ENCODE assay signal across 8 cellular contexts in the genomic region with DNA sequence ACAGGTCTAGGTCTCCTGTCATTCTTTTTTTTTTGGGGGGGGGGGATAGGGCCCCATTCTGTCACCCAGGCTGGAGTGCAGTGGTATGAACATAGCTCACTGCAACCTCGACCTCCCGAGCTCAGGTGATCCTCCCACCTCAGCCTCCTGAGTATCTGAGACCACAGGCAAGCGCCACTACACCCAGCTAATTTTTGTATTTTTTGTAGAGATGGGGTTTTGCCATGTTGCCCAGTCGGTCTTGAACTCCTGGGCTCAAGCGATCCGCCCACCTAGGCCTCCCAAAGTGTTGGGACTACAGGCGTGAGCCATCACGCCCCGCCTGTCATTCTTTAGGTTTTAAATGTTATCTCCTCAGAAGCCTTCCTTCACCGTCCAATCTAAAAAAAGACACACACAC. TPM values are rescaled to one million over a fixed set of nuclear protein-coding genes. Genes with fewer than 3 reads are reported as not detected.
DNase-seq lines count a peak whose midpoint lies in the region; ATAC-seq and TF ChIP-seq lines count a peak whose summit lies in the region.

No MANE protein-coding gene starts in this region.

- TF ChIP-seq CTCF in HFF-Myc (IDR thresholded peaks at IDR 0.05; ENCODE audit: low read depth, low read length, missing control alignments) (no peak), spleen (IDR thresholded peaks at IDR 0.05 in 8 of 11, conservative IDR thresholded peaks at IDR 0.05 in 3 of 11) (no peak)

- H3K4me3 ChIP-seq in HFF-Myc (replicated peaks; ENCODE audit: low read depth, low read length) (peak overlapping the region; percentile 73), iPS DF 6.9 (ENCODE audit: low read length) (peak overlapping the region; percentile 66; the same call in 1 of the 2 replicates), spleen (peak overlapping the region; percentile 52 to 87 (median 75))

- no peaks in the 10 kb centered on the region for H3K9me3 Mint-ChIP-seq in activated T-helper 17 cell treated with anti-CD3 and anti-CD28 coated beads, Interleukin-2, amount 50 U/mL, for 72 hours

- intact Hi-C loops in spleen (cut with DNase I; ENCODE audit: low total_unique reads): loop anchor here (10.0 kb wide), 1 partner anchor 103 kb away; a partner anchor contains a TSS

- no peaks in the 10 kb centered on the region for H3K4me1 ChIP-seq in iPS DF 6.9 (ENCODE audit: control insufficient read depth, insufficient read depth, low read length)
- H3K4me1 ChIP-seq in spleen: peaks cover 8 to 43% (median 28%) of the 10 kb centered on the region in 6 donors

- H3K4me3 Mint-ChIP-seq in activated T-helper 17 cell treated with anti-CD3 and anti-CD28 coated beads, Interleukin-2, amount 50 U/mL, for 72 hours: peak overlapping the region; percentile 99

- H3K27ac ChIP-seq in iPS DF 6.9 (ENCODE audit: low read length): no peak overlapping the region
- H3K27ac ChIP-seq in spleen: peak overlapping the region; percentile 86 to 99 (median 96)

- H3K27me3 Mint-ChIP-seq in activated T-helper 17 cell treated with anti-CD3 and anti-CD28 coated beads, Interleukin-2, amount 50 U/mL, for 72 hours: no peaks in the 10 kb centered on the region

- H3K36me3 Mint-ChIP-seq in activated T-helper 17 cell treated with anti-CD3 and anti-CD28 coated beads, Interleukin-2, amount 50 U/mL, for 72 hours (ENCODE audit: low read depth): peaks cover 58% of the 10 kb centered on the region

- no peaks in the 10 kb centered on the region for H3K9me3 ChIP-seq in iPS DF 6.9 (ENCODE audit: control insufficient read depth, insufficient read depth, low read length)
- H3K9me3 ChIP-seq in spleen: no peaks in the 10 kb centered on the region

- DNase-seq in HFF-Myc (ENCODE audit: extremely low read depth, low read depth) (no peak), iPS DF 6.9 (ENCODE audit: low read depth, low spot score) (no peak), spleen (peak; percentile 49), NCI-H2081 (lab: John Stamatoyannopoulos, UW) (no peak), dedifferentiated amniotic fluid mesenchymal stem cell (ENCODE audit: extremely low spot score) (no peak), cerebellar nuclear complex (lab: John Stamatoyannopoulos, UW) (no peak)

- H3K27me3 ChIP-seq in iPS DF 6.9 (ENCODE audit: control insufficient read depth, insufficient read depth, low read length): no peaks in the 10 kb centered on the region
- H3K27me3 ChIP-seq in spleen (replicated peaks in 1 of 7): no peaks in the 10 kb centered on the region

- H3K4me1 Mint-ChIP-seq in activated T-helper 17 cell treated with anti-CD3 and anti-CD28 coated beads, Interleukin-2, amount 50 U/mL, for 72 hours: peaks cover 21% of the 10 kb centered on the region

- H3K36me3 ChIP-seq in iPS DF 6.9 (ENCODE audit: control insufficient read depth, insufficient read depth, low read length): peaks cover 25% of the 10 kb centered on the region
- H3K36me3 ChIP-seq in spleen: peaks cover 5 to 45% (median 35%) of the 10 kb centered on the region in 6 donors

- no peak for TF ChIP-seq POLR2A in spleen (IDR thresholded peaks at IDR 0.05)

- H3K27ac Mint-ChIP-seq in activated T-helper 17 cell treated with anti-CD3 and anti-CD28 coated beads, Interleukin-2, amount 50 U/mL, for 72 hours: peak overlapping the region; percentile 99

- ATAC-seq in activated T-helper 17 cell treated with anti-CD3 and anti-CD28 coated beads, Interleukin-2, amount 50 U/mL, for 72 hours (replicated peaks): no peak
- ATAC-seq in GM18520 (IDR thresholded peaks at IDR 0.05; ENCODE audit: unreplicated experiment): no peak

- WGBS in iPS DF 6.9 (ENCODE audit: insufficient coverage, insufficient read length): no CpG with 5 or more reads among the region's 10 CpGs
- WGBS in spleen, 5 donors: 32 to 42% (median 34%) methylated on average over 10 of the region's 10 CpGs

RNA-seq across cellular contexts. Expression of a gene that starts 0.8 kb away (rescaled TPM):
- total RNA-seq in activated T-helper 17 cell treated with anti-CD3 and anti-CD28 coated beads, Interleukin-2, amount 50 U/mL, for 72 hours: 100 to 1,000 TPM in 1 of 2 donors, 10 to 100 TPM in 1; 63.3 to 109 TPM
- 10 to 100 TPM; 26.4 to 40.7 (median 34.0) TPM for total RNA-seq in spleen
- polyA plus RNA-seq in spleen: 100 to 1,000 TPM in 1 of 3 donors, 10 to 100 TPM in 2; 85.3 to 102 (median 92.8) TPM

RNA-seq across cellular contexts. Expression of a gene that starts 0.8 kb away (rescaled TPM):
- 10 to 100 TPM; 20.8 to 48.7 TPM for total RNA-seq in activated T-helper 17 cell treated with anti-CD3 and anti-CD28 coated beads, Interleukin-2, amount 50 U/mL, for 72 hours
- total RNA-seq in spleen: 1 to 10 TPM in 6 of 7 donors, under 1 TPM in 1; 0.66 to 3.6 (median 1.9) TPM
- 1 to 10 TPM; 1.1 to 3.0 (median 1.9) TPM for polyA plus RNA-seq in spleen

RNA-seq across cellular contexts. Expression of a gene that starts 25.1 kb away (rescaled TPM):
- total RNA-seq in activated T-helper 17 cell treated with anti-CD3 and anti-CD28 coated beads, Interleukin-2, amount 50 U/mL, for 72 hours: 100 to 1,000 TPM in 1 of 2 donors, 10 to 100 TPM in 1; 37.1 to 101 TPM
- total RNA-seq in spleen: 10 to 100 TPM; 38.9 to 71.3 (median 47.0) TPM
- polyA plus RNA-seq in spleen: 10 to 100 TPM; 12.5 to 23.6 (median 18.8) TPM

RNA-seq across cellular contexts. Expression of a gene that starts 26.3 kb away (rescaled TPM):
- 10 to 100 TPM; 38.5 to 95.1 TPM for total RNA-seq in activated T-helper 17 cell treated with anti-CD3 and anti-CD28 coated beads, Interleukin-2, amount 50 U/mL, for 72 hours
- 10 to 100 TPM; 17.9 to 27.3 (median 23.3) TPM for total RNA-seq in spleen
- 10 to 100 TPM; 10.0 to 19.1 (median 14.2) TPM for polyA plus RNA-seq in spleen

RNA-seq across cellular contexts. Expression of a gene that starts 53.8 kb away (rescaled TPM):
- 10 to 100 TPM; 12.4 to 13.6 TPM for total RNA-seq in activated T-helper 17 cell treated with anti-CD3 and anti-CD28 coated beads, Interleukin-2, amount 50 U/mL, for 72 hours
- total RNA-seq in spleen: 10 to 100 TPM; 28.3 to 48.6 (median 41.9) TPM
- 10 to 100 TPM; 21.7 to 50.0 (median 36.3) TPM for polyA plus RNA-seq in spleen

Comparison
In these comparisons a context has a peak if more than half of its experiments do, and no peak if none do; other contexts are left out.
1. RNA of a gene that starts 0.8 kb away (total RNA-seq): 20.8 to 48.7 TPM in activated T-helper 17 cell treated with anti-CD3 and anti-CD28 coated beads, Interleukin-2, amount 50 U/mL, for 72 hours; 0.66 to 3.6 TPM in spleen; every median in the first group is over 4 times any median in the second.
2. Peak in every context shown above with its lines, with median percentiles within 50 percentile points of each other: H3K4me3 ChIP-seq.